In genomic region chr9:62897411-62898225, GRCh38 we compare ENCODE assay signal across 8 cellular contexts.
DNase-seq lines count a peak whose midpoint lies in the region; ATAC-seq, FAIRE-seq and TF ChIP-seq lines count a peak whose summit lies in the region.
"Not testable (repeated sequence)": the region's sequence is repeated elsewhere in the genome, so short reads cannot be mapped to it uniquely, and the experiment has no call there.

No MANE protein-coding gene starts in this region.

- intact Hi-C loops in pancreas (cut with DNase I): not testable (repeated sequence)

- WGBS in pancreas, 2 donors: 0 to 8% methylated on average over 20 to 48 of the region's 48 CpGs

- not testable (repeated sequence) for H3K9me3 ChIP-seq in effector memory CD4-positive, alpha-beta T cell (ENCODE audit: control insufficient read depth, low read length); iPS-18c (ENCODE audit: control insufficient read depth, insufficient read depth, low read length); pancreas

- ATAC-seq in pancreas: not testable (repeated sequence)

- FAIRE-seq in pancreas (lab: Jason Lieb, UNC): not testable (repeated sequence)

- not testable (repeated sequence) for TF ChIP-seq CTCF in AG10803 (conservative IDR thresholded peaks at IDR 0.05; ENCODE audit: low read length); pancreas (IDR thresholded peaks at IDR 0.05)

- H3K4me3 ChIP-seq in AG10803 (ENCODE audit: low read length): peak overlapping the region; percentile 48
- peak overlapping the region; percentile 35 for H3K4me3 ChIP-seq in effector memory CD4-positive, alpha-beta T cell (ENCODE audit: insufficient read depth, low read depth, low read length, poor library complexity, severe bottlenecking)
- peak overlapping the region; percentile 17; the same call in 1 of the 2 replicates for H3K4me3 ChIP-seq in iPS-18c (ENCODE audit: insufficient read depth, low read depth, low read length)
- H3K4me3 ChIP-seq in pancreas: peak overlapping the region; percentile 15 to 53 (median 32)

- peak overlapping the region; percentile 25 for H3K27ac ChIP-seq in effector memory CD4-positive, alpha-beta T cell (ENCODE audit: insufficient read depth, low read length, poor library complexity, severe bottlenecking)
- H3K27ac ChIP-seq in pancreas: peak overlapping the region; percentile 35 to 78 (median 74)

- DNase-seq in AG10803 (ENCODE audit: low read depth) (peak; percentile 8), HS-5 (ENCODE audit: low read depth) (peak; percentile 15), T-helper 22 cell (ENCODE audit: low read depth) (peak; percentile 55), pancreas (peak; percentile 49 to 79 (median 62))
- peak; percentile 44 for DNase-seq in activated effector memory CD4-positive, alpha-beta T cell treated with Interleukin-2 at 50 U/mL for 16 hours
- peak; percentile 37 to 57 (median 50) for DNase-seq in effector memory CD4-positive, alpha-beta T cell
- DNase-seq in stimulated activated CD8-positive, alpha-beta memory T cell treated with anti-CD3 and anti-CD28 coated beads, Interleukin-2, amount 100 ng/mL, for 48 hours (ENCODE audit: low read depth in 2 of 2): peak; percentile 14

- not testable (repeated sequence) for H3K36me3 ChIP-seq in effector memory CD4-positive, alpha-beta T cell (ENCODE audit: control insufficient read depth, insufficient read depth, low read length); pancreas

- not testable (repeated sequence) for H3K27me3 ChIP-seq in effector memory CD4-positive, alpha-beta T cell (replicated peaks; ENCODE audit: control insufficient read depth, insufficient read depth, low read length, poor library complexity, severe bottlenecking); pancreas

- H3K4me1 ChIP-seq in effector memory CD4-positive, alpha-beta T cell (ENCODE audit: control insufficient read depth, insufficient read depth, low read length, poor library complexity, severe bottlenecking); pancreas: not testable (repeated sequence)

Comparison
In these comparisons a context has a peak if more than half of its experiments do, and no peak if none do; other contexts are left out.
1. DNase-seq: peak in every context shown above with its lines; median percentile 62 in pancreas; 55 in T-helper 22 cell; 50 in effector memory CD4-positive, alpha-beta T cell; 44 in activated effector memory CD4-positive, alpha-beta T cell treated with Interleukin-2 at 50 U/mL for 16 hours; 15 in HS-5; 14 in stimulated activated CD8-positive, alpha-beta memory T cell treated with anti-CD3 and anti-CD28 coated beads, Interleukin-2, amount 100 ng/mL, for 48 hours; 8 in AG10803.